In the genomic region with DNA sequence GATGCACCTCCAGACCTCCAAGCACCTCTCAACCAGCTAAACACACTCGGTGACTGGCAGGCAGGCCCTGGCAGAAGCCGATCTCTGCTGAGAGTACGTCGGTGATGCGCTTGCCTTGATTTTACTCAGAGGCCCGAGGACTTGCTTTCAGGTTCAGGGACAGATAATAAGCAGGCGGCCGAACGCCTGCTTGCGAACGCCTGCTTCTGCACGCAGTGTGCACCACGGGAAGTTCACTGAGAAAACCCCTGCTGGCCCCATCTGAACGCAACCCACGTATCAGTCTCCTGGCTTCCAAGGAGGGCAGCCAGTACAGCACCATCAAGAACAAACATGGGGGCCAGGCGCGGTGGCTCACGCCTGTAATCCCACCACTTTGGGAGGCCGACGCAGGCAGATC, we compare ENCODE assay signal across 1 cellular context.
TF ChIP-seq lines count a peak whose summit lies in the region.

No MANE protein-coding gene starts in this region.

TF ChIP-seq in WTC11, 78 proteins besides CTCF, POLR2A, EP300 and RAD21 (continued from another document):
- TF ChIP-seq ATF6 (CRISPR knock-in tag; IDR thresholded peaks at IDR 0.05), result no peak
- no peak for TF ChIP-seq GRHL2 (CRISPR knock-in tag; IDR thresholded peaks at IDR 0.05; ENCODE audit: insufficient replicate concordance, severe bottlenecking)
- no peak for TF ChIP-seq GTF2I (CRISPR knock-in tag; conservative IDR thresholded peaks at IDR 0.05)
- no peak for TF ChIP-seq MYBL2 (CRISPR knock-in tag; IDR thresholded peaks at IDR 0.05)
- no peak for TF ChIP-seq NFATC4 (CRISPR knock-in tag; IDR thresholded peaks at IDR 0.05)
- TF ChIP-seq ESRRA (CRISPR knock-in tag; IDR thresholded peaks at IDR 0.05; ENCODE audit: borderline replicate concordance), result no peak
- TF ChIP-seq ZNF423 (CRISPR knock-in tag; IDR thresholded peaks at IDR 0.05), result no peak
